Comparison of ENCODE assay signal across 8 cellular contexts in the genomic region with DNA sequence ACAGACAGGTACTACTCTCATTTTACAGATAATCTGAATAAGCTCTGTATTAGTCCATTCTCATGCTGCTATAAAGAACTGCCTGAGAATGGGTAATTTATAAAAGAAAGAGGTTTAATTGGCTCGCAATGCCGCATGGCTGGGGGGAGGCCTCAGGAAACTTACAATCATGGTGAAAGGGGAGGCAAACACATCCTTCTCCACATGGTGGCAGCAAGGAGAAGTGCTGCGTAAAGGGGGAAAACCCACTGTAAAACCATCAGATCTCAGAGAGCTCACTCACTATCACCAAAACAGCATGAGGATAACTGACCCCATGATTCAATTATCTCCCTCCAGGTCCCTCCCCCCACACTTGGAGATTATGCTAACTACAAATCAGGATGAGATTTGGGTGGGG.
DNase-seq lines count a peak whose midpoint lies in the region; ATAC-seq, FAIRE-seq and TF ChIP-seq lines count a peak whose summit lies in the region.

No MANE protein-coding gene starts in this region.

- POLR2A ChIA-PET in AG04449 (lab: Yijun Ruan, JAX) = no interaction called here

- H3K4me3 ChIP-seq in AG04449 (ENCODE audit: low read depth, low read length) = no peak overlapping the region

- no peak for DNase-seq in AG04449 (ENCODE audit: low read depth, low spot score)
- DNase-seq in GM18507 (ENCODE audit: extremely low spot score, insufficient read length, low read depth) = no peak
- no peak for DNase-seq in caudate nucleus (lab: John Stamatoyannopoulos, UW)
- no peak for DNase-seq in left lobe of liver (ENCODE audit: low spot score)
- DNase-seq in inferior parietal cortex (ENCODE audit: extremely low spot score) = no peak
- no peak for DNase-seq in GM19239 (ENCODE audit: insufficient read length, low spot score)

- ATAC-seq in HG03457 (IDR thresholded peaks at IDR 0.05; ENCODE audit: unreplicated experiment) (peak; percentile 59), left lobe of liver (no peak), GM19467 (IDR thresholded peaks at IDR 0.05; ENCODE audit: unreplicated experiment) (no peak)

- TF ChIP-seq CTCF in AG04449 (IDR thresholded peaks at IDR 0.05; ENCODE audit: insufficient read depth, low read length, missing control alignments) = peak; percentile 64

- H3K27ac ChIP-seq in caudate nucleus (ENCODE audit: low read depth, low read length) = peak overlapping the region; percentile 48

- FAIRE-seq in GM18507 (lab: Jason Lieb, UNC) = peak; percentile 83
- no peak for FAIRE-seq in GM19239 (lab: Jason Lieb, UNC)

- CTCF ChIA-PET in AG04449 (lab: Yijun Ruan, JAX) = interaction anchor here (0.6 to 1.7 kb wide), 7 partner anchors 10 to 492 kb away, joined by 3 to 5 read pairs (median 4); no protein-coding TSS in a partner anchor
